ENCODE assay signal across 23 cellular contexts in the genomic region with DNA sequence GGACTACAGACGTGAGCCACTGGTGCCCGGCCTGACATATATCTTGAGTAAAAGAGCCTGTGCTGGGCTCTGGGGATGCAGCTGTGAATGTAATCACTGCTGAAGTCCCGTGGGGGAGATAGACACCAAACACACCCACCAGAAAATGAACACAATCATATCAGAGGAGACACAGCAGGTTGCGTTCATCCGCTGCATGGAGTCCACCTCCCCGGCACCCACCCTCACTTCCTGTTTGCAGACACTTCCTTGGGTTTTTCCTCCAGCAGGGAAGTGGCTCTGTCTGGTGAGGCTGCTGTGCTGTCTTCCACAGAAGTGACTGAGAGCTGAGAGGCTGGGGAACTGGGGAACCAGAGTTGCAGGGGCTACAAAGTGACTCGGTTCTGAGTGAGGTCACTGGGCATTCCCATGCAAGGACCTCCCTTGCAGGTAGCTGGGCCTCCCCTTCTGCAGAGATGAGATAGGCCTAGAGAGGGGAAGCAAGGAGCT. TPM values are rescaled to one million over a fixed set of nuclear protein-coding genes. Genes with fewer than 3 reads are reported as not detected.
DNase-seq lines count a peak whose midpoint lies in the region; ATAC-seq and TF ChIP-seq lines count a peak whose summit lies in the region.
"Had no signal": no experiment of that assay in that cellular context is flagged by ENCODE, and none has a peak within 500 bp of the region (broad histone marks: within the 10 kb centered on the region; RNA-seq: fewer than 3 reads in every experiment).

No MANE protein-coding gene starts in this region.

- DNase-seq in CMK (ENCODE audit: low read depth): peak; percentile 53
- DNase-seq in NT2/D1 (ENCODE audit: low read depth, low spot score): no peak
- peak; percentile 56 for DNase-seq in endothelial cell (ENCODE audit: low spot score)
- no peak for DNase-seq in mucosa of descending colon
- DNase-seq in ureter (ENCODE audit: low spot score): no peak
- DNase-seq in activated T-helper 1 cell treated with anti-CD3 and anti-CD28 coated beads, Interleukin-12 subunit alpha, Interleukin-12 subunit beta, Interleukin-2, Interleukin-4 antibody, amounts not matched to agents 30 ng/mL and 10 ng/mL and 1 ng/mL, durations not matched to agents 14 hours and 24 hours and 36 hours (ENCODE audit: low spot score): no peak
- DNase-seq: activated T-cell treated with anti-CD3 and anti-CD28 coated beads, Interleukin-2, amount 50 U/mL, for 1 hour; dermis blood vessel endothelial cell; erythroblast; left colon; NCI-H1436; NCI-H2171; NCI-H748 treated with DMSO at 0.1 percent for 48 hours; nucleus accumbens; SIG-M5; stimulated activated naive CD4-positive, alpha-beta T cell; T-cell; transverse colon had no signal

- peak overlapping the region; percentile 42 for H3K9ac ChIP-seq in NT2/D1 (ENCODE audit: insufficient read length, low read depth)

- no peaks in the 10 kb centered on the region for H3K9me3 Mint-ChIP-seq in endothelial cell (ENCODE audit: unreplicated experiment)
- H3K9me3 Mint-ChIP-seq in activated T-helper 1 cell treated with anti-CD3 and anti-CD28 coated beads, Interleukin-12 subunit alpha, Interleukin-12 subunit beta, Interleukin-2, Interleukin-4 antibody, amounts not matched to agents 30 ng/mL and 10 ng/mL and 1 ng/mL, durations not matched to agents 14 hours and 24 hours and 36 hours: no peaks in the 10 kb centered on the region
- H3K9me3 Mint-ChIP-seq: GM23338, T-cell had no signal

- peaks cover 4% of the 10 kb centered on the region for H3K27me3 Mint-ChIP-seq in endothelial cell (ENCODE audit: unreplicated experiment)
- H3K27me3 Mint-ChIP-seq in activated T-helper 1 cell treated with anti-CD3 and anti-CD28 coated beads, Interleukin-12 subunit alpha, Interleukin-12 subunit beta, Interleukin-2, Interleukin-4 antibody, amounts not matched to agents 30 ng/mL and 10 ng/mL and 1 ng/mL, durations not matched to agents 14 hours and 24 hours and 36 hours (ENCODE audit: insufficient read depth): no peaks in the 10 kb centered on the region
- H3K27me3 Mint-ChIP-seq: T-cell had no signal

- H3K27me3 ChIP-seq in NT2/D1 (ENCODE audit: insufficient read depth, insufficient read length): no peaks in the 10 kb centered on the region
- H3K27me3 ChIP-seq in neutrophil: no peaks in the 10 kb centered on the region
- H3K27me3 ChIP-seq: transverse colon had no signal

- peak overlapping the region; percentile 89 for H3K27ac Mint-ChIP-seq in endothelial cell (ENCODE audit: unreplicated experiment)
- no peak overlapping the region for H3K27ac Mint-ChIP-seq in activated T-helper 1 cell treated with anti-CD3 and anti-CD28 coated beads, Interleukin-12 subunit alpha, Interleukin-12 subunit beta, Interleukin-2, Interleukin-4 antibody, amounts not matched to agents 30 ng/mL and 10 ng/mL and 1 ng/mL, durations not matched to agents 14 hours and 24 hours and 36 hours
- H3K27ac Mint-ChIP-seq: GM23338 had no signal

- H3K4me1 Mint-ChIP-seq in endothelial cell (ENCODE audit: unreplicated experiment): peaks cover 53% of the 10 kb centered on the region
- peaks cover 14% of the 10 kb centered on the region for H3K4me1 Mint-ChIP-seq in activated T-helper 1 cell treated with anti-CD3 and anti-CD28 coated beads, Interleukin-12 subunit alpha, Interleukin-12 subunit beta, Interleukin-2, Interleukin-4 antibody, amounts not matched to agents 30 ng/mL and 10 ng/mL and 1 ng/mL, durations not matched to agents 14 hours and 24 hours and 36 hours (ENCODE audit: low read depth)

- ATAC-seq in mucosa of descending colon: no peak
- ATAC-seq: GM23338, left colon, sciatic nerve, T-cell had no signal

- H3K9me3 ChIP-seq in NT2/D1 (ENCODE audit: insufficient read depth, low read length) (no peaks in the 10 kb centered on the region), neutrophil (no peaks in the 10 kb centered on the region), mucosa of descending colon (no peaks in the 10 kb centered on the region)
- H3K9me3 ChIP-seq: transverse colon had no signal

- intact Hi-C loops in mucosa of descending colon (cut with DNase I, micrococcal nuclease): no loop called here
- intact Hi-C loops in activated T-helper 1 cell treated with anti-CD3 and anti-CD28 coated beads, Interleukin-12 subunit alpha, Interleukin-12 subunit beta, Interleukin-2, Interleukin-4 antibody, amounts not matched to agents 30 ng/mL and 10 ng/mL and 1 ng/mL, durations not matched to agents 14 hours and 24 hours and 36 hours (cut with micrococcal nuclease): no loop called here

- H3K36me3 ChIP-seq in NT2/D1 (ENCODE audit: insufficient read depth, insufficient read length, low read length) (peaks cover 57% of the 10 kb centered on the region), neutrophil (peaks cover 30% of the 10 kb centered on the region), mucosa of descending colon (ENCODE audit: low read depth) (no peaks in the 10 kb centered on the region)

- peaks cover 20% of the 10 kb centered on the region for H3K36me3 Mint-ChIP-seq in endothelial cell (ENCODE audit: low read depth, unreplicated experiment)
- H3K36me3 Mint-ChIP-seq in activated T-helper 1 cell treated with anti-CD3 and anti-CD28 coated beads, Interleukin-12 subunit alpha, Interleukin-12 subunit beta, Interleukin-2, Interleukin-4 antibody, amounts not matched to agents 30 ng/mL and 10 ng/mL and 1 ng/mL, durations not matched to agents 14 hours and 24 hours and 36 hours (ENCODE audit: low read depth): peaks cover 6% of the 10 kb centered on the region

- H3K4me1 ChIP-seq in NT2/D1 (ENCODE audit: insufficient read depth, insufficient read length): peaks cover 18% of the 10 kb centered on the region
- H3K4me1 ChIP-seq in neutrophil (ENCODE audit: control insufficient read depth in 1 of 2, insufficient read depth in 1 of 2, low read depth in 1 of 2, low read length in 1 of 2): peaks cover 8 to 19% of the 10 kb centered on the region in 2 experiments
- H3K4me1 ChIP-seq in mucosa of descending colon (ENCODE audit: low read depth): no peaks in the 10 kb centered on the region

- TF ChIP-seq CTCF in endothelial cell (IDR thresholded peaks at IDR 0.05; ENCODE audit: unreplicated experiment) (no peak), neutrophil (IDR thresholded peaks at IDR 0.05) (no peak), mucosa of descending colon (IDR thresholded peaks at IDR 0.05) (no peak)

- H3K4me3 ChIP-seq in NT2/D1 (ENCODE audit: insufficient read length, low read depth) (no peak overlapping the region), neutrophil (ENCODE audit: low read depth in 1 of 2, low read length in 1 of 2) (no peak overlapping the region), mucosa of descending colon (no peak overlapping the region)
- H3K4me3 ChIP-seq: GM23338, transverse colon had no signal

- peak overlapping the region; percentile 77 for H3K4me3 Mint-ChIP-seq in endothelial cell (ENCODE audit: unreplicated experiment)
- no peak overlapping the region for H3K4me3 Mint-ChIP-seq in activated T-helper 1 cell treated with anti-CD3 and anti-CD28 coated beads, Interleukin-12 subunit alpha, Interleukin-12 subunit beta, Interleukin-2, Interleukin-4 antibody, amounts not matched to agents 30 ng/mL and 10 ng/mL and 1 ng/mL, durations not matched to agents 14 hours and 24 hours and 36 hours
- H3K4me3 Mint-ChIP-seq: GM23338, T-cell had no signal

- peak overlapping the region; percentile 26 for H3K27ac ChIP-seq in neutrophil
- H3K27ac ChIP-seq: VCaP had no signal

RNA-seq across cellular contexts. Expression of a gene that starts 7.2 kb away (rescaled TPM):
- total RNA-seq in endothelial cell (ENCODE audit: unreplicated experiment): 124 TPM
- total RNA-seq in mucosa of descending colon: 100 to 1,000 TPM in 1 of 3 donors, 10 to 100 TPM in 2; 26.1 to 100 (median 28.6) TPM
- total RNA-seq in ureter: 80.2 TPM
- total RNA-seq in activated T-helper 1 cell treated with anti-CD3 and anti-CD28 coated beads, Interleukin-12 subunit alpha, Interleukin-12 subunit beta, Interleukin-2, Interleukin-4 antibody, amounts not matched to agents 30 ng/mL and 10 ng/mL and 1 ng/mL, durations not matched to agents 14 hours and 24 hours and 36 hours: 27.3 and 31.1 TPM in 2 replicates

RNA-seq across cellular contexts. Expression of a gene that starts 40.1 kb away (rescaled TPM):
- 0.54 TPM for total RNA-seq in endothelial cell (ENCODE audit: unreplicated experiment)
- not detected for total RNA-seq in mucosa of descending colon
- total RNA-seq in ureter: not detected
- 0.61 TPM in 1 of 2 replicates, not detected in the other for total RNA-seq in activated T-helper 1 cell treated with anti-CD3 and anti-CD28 coated beads, Interleukin-12 subunit alpha, Interleukin-12 subunit beta, Interleukin-2, Interleukin-4 antibody, amounts not matched to agents 30 ng/mL and 10 ng/mL and 1 ng/mL, durations not matched to agents 14 hours and 24 hours and 36 hours
- total RNA-seq: bronchial epithelial cell, dermis blood vessel endothelial cell, left colon, T-cell, transverse colon had no signal

RNA-seq across cellular contexts. Expression of a gene that starts 40.2 kb away (rescaled TPM):
- total RNA-seq in endothelial cell (ENCODE audit: unreplicated experiment) (58.9 TPM), mucosa of descending colon (10 to 100 TPM; 54.4 to 69.3 (median 61.3) TPM), ureter (49.5 TPM)
- total RNA-seq in activated T-helper 1 cell treated with anti-CD3 and anti-CD28 coated beads, Interleukin-12 subunit alpha, Interleukin-12 subunit beta, Interleukin-2, Interleukin-4 antibody, amounts not matched to agents 30 ng/mL and 10 ng/mL and 1 ng/mL, durations not matched to agents 14 hours and 24 hours and 36 hours: 102 and 120 TPM in 2 replicates

Comparison
In these comparisons a context has a peak if more than half of its experiments do, and no peak if none do; other contexts are left out.
1. DNase-seq: peak in CMK (single experiment) and endothelial cell (single experiment); none in NT2/D1 (single experiment), mucosa of descending colon (0 of 3), ureter (single experiment) and activated T-helper 1 cell treated with anti-CD3 and anti-CD28 coated beads, Interleukin-12 subunit alpha, Interleukin-12 subunit beta, Interleukin-2, Interleukin-4 antibody, amounts not matched to agents 30 ng/mL and 10 ng/mL and 1 ng/mL, durations not matched to agents 14 hours and 24 hours and 36 hours (single experiment).